Comparison of ENCODE assay signal across 9 cellular contexts in genomic region chr7:157271315-157271990, GRCh38.
A peak's percentile ranks its signal among the peaks of the same experiment; 100 is the strongest.
DNase-seq lines count a peak whose midpoint lies in the region; ATAC-seq lines count a peak whose summit lies in the region.
"Had no signal": no experiment of that assay in that cellular context is flagged by ENCODE, and none has a peak within 500 bp of the region (broad histone marks: within the 10 kb centered on the region; RNA-seq: fewer than 3 reads in every experiment).

No MANE protein-coding gene starts in this region.

- no peaks in the 10 kb centered on the region; the same call in 1 of the 2 replicates for H4K20me1 ChIP-seq in BLaER1

- intact Hi-C loops in posterior vena cava (cut with DNase I), result loop anchor here in 1 of 2 donors (5.0 to 10.0 kb wide), 2 partner anchors 66 to 307 kb away; partner anchors contain the start of gene DNAJB6

- H3K4me2 ChIP-seq in BLaER1, result peak overlapping the region; percentile 28; the same call in 1 of the 2 replicates

- peaks cover 39% of the 10 kb centered on the region for H3K4me1 ChIP-seq in BLaER1

- no peaks in the 10 kb centered on the region for H3K27me3 ChIP-seq in BLaER1

- H3K4me3 ChIP-seq in BLaER1, result no peak overlapping the region

- no peaks in the 10 kb centered on the region for H3K9me3 ChIP-seq in BLaER1

- H3K36me3 ChIP-seq in BLaER1, result peaks cover 51% of the 10 kb centered on the region

- ATAC-seq in GM21423 (IDR thresholded peaks at IDR 0.05; ENCODE audit: unreplicated experiment) (no peak), HG02759 (IDR thresholded peaks at IDR 0.05; ENCODE audit: unreplicated experiment) (no peak)

- DNase-seq in LHCN-M2 (ENCODE audit: low read depth) (peak; percentile 64), epithelial cell of prostate (ENCODE audit: low read depth, low spot score) (no peak), posterior vena cava (ENCODE audit: low spot score) (peak; percentile 64), NCI-H446 (lab: John Stamatoyannopoulos, UW) (no peak)
- DNase-seq in activated CD4-positive, alpha-beta T cell treated with anti-CD3 and anti-CD28 coated beads, Interleukin-2, amount 50 U/mL, for 4 hours, result no peak
- DNase-seq: WERI-Rb-1 had no signal

- H3K27ac ChIP-seq in BLaER1, result peak overlapping the region; percentile 5; the same call in 1 of the 2 replicates
- H3K27ac ChIP-seq in epithelial cell of prostate, result peak overlapping the region; percentile 74

- peak overlapping the region; percentile 27; the same call in 1 of the 2 replicates for H3K9ac ChIP-seq in BLaER1

Comparison
In these comparisons a context has a peak if more than half of its experiments do, and no peak if none do; other contexts are left out.
1. DNase-seq: peak in LHCN-M2 (single experiment) and posterior vena cava (single experiment); none in epithelial cell of prostate (single experiment), NCI-H446 (0 of 2) and activated CD4-positive, alpha-beta T cell treated with anti-CD3 and anti-CD28 coated beads, Interleukin-2, amount 50 U/mL, for 4 hours (0 of 2).